ENCODE assay signal across 24 cellular contexts in genomic region chrX:2425281-2426071, GRCh38.
DNase-seq lines count a peak whose midpoint lies in the region; ATAC-seq and TF ChIP-seq lines count a peak whose summit lies in the region.
"Had no signal": no experiment of that assay in that cellular context is flagged by ENCODE, and none has a peak within 500 bp of the region (broad histone marks: within the 10 kb centered on the region; RNA-seq: fewer than 3 reads in every experiment).

No MANE protein-coding gene starts in this region.

- H3K4me1 ChIP-seq in DND-41 (ENCODE audit: insufficient read depth, low read length) = no peaks in the 10 kb centered on the region
- H3K4me1 ChIP-seq: colonic mucosa, esophagus squamous epithelium had no signal

- H3K4me2 ChIP-seq in DND-41 (ENCODE audit: insufficient read depth, low read length) = no peak overlapping the region

- TF ChIP-seq CTCF in DND-41 (IDR thresholded peaks at IDR 0.05; ENCODE audit: borderline replicate concordance, extremely low read depth, low read length, poor library complexity, severe bottlenecking) = peak; percentile 25

- no peak overlapping the region for H3K27ac ChIP-seq in DND-41 (ENCODE audit: low read length)
- H3K27ac ChIP-seq: colonic mucosa, esophagus squamous epithelium, GM23248, spleen had no signal

- H3K4me3 ChIP-seq in DND-41 (ENCODE audit: low read depth in 1 of 2, low read length in 2 of 2) = no peak overlapping the region
- H3K4me3 ChIP-seq: colonic mucosa, esophagus squamous epithelium, GM23248, spleen had no signal

- ATAC-seq in DND-41 (ENCODE audit: insufficient read depth, low read depth) (peak; percentile 33; the same call in 1 of the 3 replicates), HG03108 (IDR thresholded peaks at IDR 0.05; ENCODE audit: unreplicated experiment) (no peak)
- ATAC-seq: effector memory CD8-positive, alpha-beta T cell had no signal

- no peak overlapping the region for H3K9ac ChIP-seq in DND-41 (ENCODE audit: low read depth, low read length)
- H3K9ac ChIP-seq: GM23248 had no signal

- no peaks in the 10 kb centered on the region for H3K27me3 ChIP-seq in DND-41 (ENCODE audit: insufficient read depth, low read length, poor library complexity)
- H3K27me3 ChIP-seq: colonic mucosa, esophagus squamous epithelium, spleen had no signal

- no peaks in the 10 kb centered on the region for H3K79me2 ChIP-seq in DND-41 (ENCODE audit: insufficient read depth, low read length)

- H3K9me3 ChIP-seq in DND-41 (ENCODE audit: insufficient read depth, low read length, severe bottlenecking) = no peaks in the 10 kb centered on the region
- H3K9me3 ChIP-seq: colonic mucosa, esophagus squamous epithelium had no signal

- H3K36me3 ChIP-seq in DND-41 (ENCODE audit: insufficient read depth, low read length) = peaks cover 14% of the 10 kb centered on the region; the same call in 1 of the 2 replicates
- H3K36me3 ChIP-seq: colonic mucosa had no signal

- H4K20me1 ChIP-seq in DND-41 (ENCODE audit: insufficient read depth, low read length) = no peaks in the 10 kb centered on the region; the same call in 1 of the 2 replicates

- H2AFZ ChIP-seq in DND-41 (ENCODE audit: low read depth, low read length) = no peak overlapping the region
- H2AFZ ChIP-seq: GM23248 had no signal

- DNase-seq in DND-41 (no peak), HK-2 (ENCODE audit: unreplicated experiment) (peak; percentile 13), cerebellar cortex (ENCODE audit: low spot score) (peak; percentile 50), pons (ENCODE audit: low spot score) (peak; percentile 4), NCI-H1436 treated with DMSO at 0.1 percent for 48 hours (lab: John Stamatoyannopoulos, UW) (no peak), globus pallidus (ENCODE audit: low spot score) (no peak), cerebellar nuclear complex (lab: John Stamatoyannopoulos, UW) (no peak)
- DNase-seq: colonic mucosa; DMS79; effector memory CD8-positive, alpha-beta T cell; esophagus squamous epithelium; GM23248; kidney glomerular epithelial cell; MM.1S; NCI-H146; NCI-H2171; NCI-H69; nucleus accumbens; retina; spleen; stimulated activated CD4-positive, alpha-beta T cell treated with anti-CD3 and anti-CD28 coated beads, Interleukin-4, amount 100 ng/mL, for 4 hours; T1000; trophoblast cell had no signal

Comparison
In these comparisons a context has a peak if more than half of its experiments do, and no peak if none do; other contexts are left out.
1. DNase-seq: peak in HK-2 (single experiment), cerebellar cortex (single experiment) and pons (single experiment); none in DND-41 (single experiment), NCI-H1436 treated with DMSO at 0.1 percent for 48 hours (single experiment), globus pallidus (single experiment) and cerebellar nuclear complex (0 of 2).